ENCODE assay signal across 8 cellular contexts in genomic region chr3:107523361-107524213, GRCh38. TPM values are rescaled to one million over a fixed set of nuclear protein-coding genes. Genes with fewer than 3 reads are reported as not detected.
DNase-seq lines count a peak whose midpoint lies in the region; ATAC-seq and TF ChIP-seq lines count a peak whose summit lies in the region.

No MANE protein-coding gene starts in this region.

- peaks cover 5% of the 10 kb centered on the region for H3K27me3 Mint-ChIP-seq in CD4-positive, CD25-positive, alpha-beta regulatory T cell
- H3K27me3 Mint-ChIP-seq in natural killer cell treated with Interleukin-12 subunit alpha and Interleukin-12 subunit beta and Interleukin-15 and Interleukin-18, amount 100 ng/mL, for 72 hours: no peaks in the 10 kb centered on the region

- no peaks in the 10 kb centered on the region for H3K36me3 ChIP-seq in CD4-positive, CD25-positive, alpha-beta regulatory T cell (ENCODE audit: control insufficient read depth, insufficient read depth, low read length)
- H3K36me3 ChIP-seq in thoracic aorta: no peaks in the 10 kb centered on the region

- peak; percentile 29 to 44 for ATAC-seq in CD4-positive, CD25-positive, alpha-beta regulatory T cell (ENCODE audit: low read depth in 2 of 2)
- ATAC-seq in GM19372 (IDR thresholded peaks at IDR 0.05; ENCODE audit: low read depth, unreplicated experiment) (peak; percentile 24), HG03442 (IDR thresholded peaks at IDR 0.05; ENCODE audit: unreplicated experiment) (peak; percentile 23), thoracic aorta (ENCODE audit: insufficient number of reproducible peaks, low FRiP score, low read depth) (no peak)
- ATAC-seq in natural killer cell treated with Interleukin-12 subunit alpha and Interleukin-12 subunit beta and Interleukin-15 and Interleukin-18, amount 100 ng/mL, for 72 hours: peak; percentile 62 to 72

- peak overlapping the region; percentile 91 to 100 (median 98) for H3K4me3 Mint-ChIP-seq in CD4-positive, CD25-positive, alpha-beta regulatory T cell
- peak overlapping the region; percentile 82 for H3K4me3 Mint-ChIP-seq in natural killer cell treated with Interleukin-12 subunit alpha and Interleukin-12 subunit beta and Interleukin-15 and Interleukin-18, amount 100 ng/mL, for 72 hours

- H3K9me3 ChIP-seq in CD4-positive, CD25-positive, alpha-beta regulatory T cell (ENCODE audit: control insufficient read depth in 2 of 2, low read length in 2 of 2): no peaks in the 10 kb centered on the region
- no peaks in the 10 kb centered on the region for H3K9me3 ChIP-seq in thoracic aorta

- H3K36me3 Mint-ChIP-seq in CD4-positive, CD25-positive, alpha-beta regulatory T cell: peaks cover 10% of the 10 kb centered on the region
- no peaks in the 10 kb centered on the region for H3K36me3 Mint-ChIP-seq in natural killer cell treated with Interleukin-12 subunit alpha and Interleukin-12 subunit beta and Interleukin-15 and Interleukin-18, amount 100 ng/mL, for 72 hours

- no peaks in the 10 kb centered on the region for H3K27me3 ChIP-seq in CD4-positive, CD25-positive, alpha-beta regulatory T cell (ENCODE audit: control insufficient read depth, insufficient read depth, low read length)
- no peaks in the 10 kb centered on the region for H3K27me3 ChIP-seq in thoracic aorta (replicated peaks; ENCODE audit: insufficient read depth)

- H3K27ac Mint-ChIP-seq in CD4-positive, CD25-positive, alpha-beta regulatory T cell: peak overlapping the region; percentile 93 to 99 (median 99)
- H3K27ac Mint-ChIP-seq in natural killer cell treated with Interleukin-12 subunit alpha and Interleukin-12 subunit beta and Interleukin-15 and Interleukin-18, amount 100 ng/mL, for 72 hours: peak overlapping the region; percentile 64

- peak overlapping the region; percentile 98 for H3K4me3 ChIP-seq in CD4-positive, CD25-positive, alpha-beta regulatory T cell (ENCODE audit: low read depth, low read length)
- peak overlapping the region; percentile 95 for H3K4me3 ChIP-seq in fibroblast of villous mesenchyme (ENCODE audit: low read depth, low read length)
- H3K4me3 ChIP-seq in thoracic aorta: peak overlapping the region; percentile 95

- peaks cover 0 to 1% (median 0%) of the 10 kb centered on the region in 7 donors for H3K9me3 Mint-ChIP-seq in CD4-positive, CD25-positive, alpha-beta regulatory T cell
- H3K9me3 Mint-ChIP-seq in natural killer cell treated with Interleukin-12 subunit alpha and Interleukin-12 subunit beta and Interleukin-15 and Interleukin-18, amount 100 ng/mL, for 72 hours: no peaks in the 10 kb centered on the region

- peak; percentile 35 to 63 (median 61) for DNase-seq in CD4-positive, CD25-positive, alpha-beta regulatory T cell
- DNase-seq in RKO (ENCODE audit: low spot score) (peak; percentile 61), fibroblast of villous mesenchyme (ENCODE audit: low read depth) (peak; percentile 52), thoracic aorta (ENCODE audit: low spot score) (no peak)
- peak; percentile 40 for DNase-seq in activated effector memory CD4-positive, alpha-beta T cell treated with Interleukin-2 at 50 U/mL for 16 hours
- DNase-seq in natural killer cell treated with Interleukin-12 subunit alpha and Interleukin-12 subunit beta and Interleukin-15 and Interleukin-18, amount 100 ng/mL, for 72 hours (ENCODE audit: low spot score): peak; percentile 66

- H3K4me1 ChIP-seq in CD4-positive, CD25-positive, alpha-beta regulatory T cell (ENCODE audit: control insufficient read depth, insufficient read depth, low read length, poor library complexity, severe bottlenecking): peaks cover 21% of the 10 kb centered on the region
- H3K4me1 ChIP-seq in thoracic aorta (ENCODE audit: control insufficient read depth in 1 of 2, low read depth in 2 of 2): peaks cover 11 to 15% of the 10 kb centered on the region in 2 donors

- TF ChIP-seq CTCF in fibroblast of villous mesenchyme (IDR thresholded peaks at IDR 0.05; ENCODE audit: insufficient read depth, low read depth, low read length) (no peak), thoracic aorta (IDR thresholded peaks at IDR 0.05) (no peak)

- H3K4me1 Mint-ChIP-seq in CD4-positive, CD25-positive, alpha-beta regulatory T cell: peaks cover 4 to 40% (median 26%) of the 10 kb centered on the region in 4 donors
- H3K4me1 Mint-ChIP-seq in natural killer cell treated with Interleukin-12 subunit alpha and Interleukin-12 subunit beta and Interleukin-15 and Interleukin-18, amount 100 ng/mL, for 72 hours (ENCODE audit: low read depth in 2 of 2): peaks cover 18 to 23% of the 10 kb centered on the region in 2 donors

- peak overlapping the region; percentile 81 for H3K27ac ChIP-seq in CD4-positive, CD25-positive, alpha-beta regulatory T cell (ENCODE audit: insufficient read depth, low read length, poor library complexity, severe bottlenecking)
- H3K27ac ChIP-seq in thoracic aorta: peak overlapping the region; percentile 87 to 94

RNA-seq across cellular contexts. Expression of gene BBX, which starts 0.8 kb away (rescaled TPM):
- 96.2 TPM for total RNA-seq in CD4-positive, CD25-positive, alpha-beta regulatory T cell
- polyA plus RNA-seq in CD4-positive, CD25-positive, alpha-beta regulatory T cell: 10 to 100 TPM; 62.1 to 86.8 (median 78.8) TPM
- total RNA-seq in fibroblast of villous mesenchyme (52.5 and 97.6 TPM in 2 replicates), thoracic aorta (10 to 100 TPM; 57.4 to 74.5 TPM)
- total RNA-seq in natural killer cell treated with Interleukin-12 subunit alpha and Interleukin-12 subunit beta and Interleukin-15 and Interleukin-18, amount 100 ng/mL, for 72 hours: 10 to 100 TPM; 49.4 to 59.1 TPM
